ENCODE assay signal across 9 cellular contexts in the genomic region with DNA sequence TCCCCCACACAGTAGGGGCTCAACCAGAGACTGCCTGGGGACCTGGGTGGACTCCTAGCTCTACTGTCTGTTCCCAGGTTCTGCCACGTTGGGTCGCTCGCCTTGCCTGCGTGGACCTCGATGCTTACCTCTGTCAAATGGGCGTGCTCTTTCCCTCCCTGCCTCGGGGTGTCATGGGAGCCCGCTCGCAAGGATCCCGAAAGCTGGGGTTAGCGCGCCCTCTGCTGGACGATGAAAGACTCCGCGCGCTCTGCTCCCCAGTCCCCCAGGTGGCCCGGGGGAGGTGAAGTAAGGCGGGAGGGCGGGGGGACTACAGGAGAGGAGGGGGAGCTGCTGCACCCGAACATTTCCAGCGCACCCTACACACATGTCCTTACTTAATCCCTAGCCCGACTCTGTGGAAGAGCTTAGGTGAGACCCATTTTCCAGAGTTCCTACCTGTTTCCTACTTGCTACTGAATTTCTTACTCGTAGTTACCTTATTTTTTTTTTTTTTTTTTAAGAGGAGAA. TPM values are rescaled to one million over a fixed set of nuclear protein-coding genes. Genes with fewer than 3 reads are reported as not detected.
DNase-seq lines count a peak whose midpoint lies in the region; ATAC-seq, FAIRE-seq and TF ChIP-seq lines count a peak whose summit lies in the region.
"Had no signal": no experiment of that assay in that cellular context is flagged by ENCODE, and none has a peak within 500 bp of the region (broad histone marks: within the 10 kb centered on the region; RNA-seq: fewer than 3 reads in every experiment).

No MANE protein-coding gene starts in this region.

- in situ Hi-C loops in HepG2 (cut with HindIII; ENCODE audit: extremely low pct_ligation_motif_present, low pct_unique_long_range_greater_than_20kb) = loop anchor here (5.0 to 10.0 kb wide), 2 partner anchors 44 to 182 kb away; no protein-coding TSS in a partner anchor

- no peaks in the 10 kb centered on the region for H3K9me3 ChIP-seq in HepG2 (ENCODE audit: low read length)

- FAIRE-seq in HepG2 (lab: Jason Lieb, UNC) = no peak

- H3K27me3 ChIP-seq in HepG2 (ENCODE audit: control insufficient read depth in 1 of 2, insufficient read depth in 2 of 2, low read length in 2 of 2) = peaks cover 0 to 50% of the 10 kb centered on the region in 2 experiments

- peaks cover 21% of the 10 kb centered on the region for H3K4me1 Mint-ChIP-seq in activated CD4-positive, alpha-beta T cell treated with anti-CD3 and anti-CD28 coated beads, Interleukin-2, amount 10 ng/mL, durations not matched to agents 24 days and 14 days

- H3K36me3 ChIP-seq in HepG2 (replicated peaks in 1 of 2; ENCODE audit: control insufficient read depth in 1 of 2, insufficient read depth in 2 of 2, low read length in 2 of 2) = no peaks in the 10 kb centered on the region

- intact Hi-C loops in activated CD4-positive, alpha-beta T cell treated with anti-CD3 and anti-CD28 coated beads, Interleukin-2, amount 10 ng/mL, durations not matched to agents 24 days and 14 days (cut with micrococcal nuclease) = loop anchor here (1.0 kb wide), 2 partner anchors 46 to 51 kb away; no protein-coding TSS in a partner anchor
- intact Hi-C loops in HepG2 (cut with micrococcal nuclease; ENCODE audit: unreplicated experiment) = loop anchor here (1.0 kb wide), 1 partner anchor 46 kb away; no protein-coding TSS in a partner anchor

- H3K4me2 ChIP-seq in HepG2 (ENCODE audit: low read depth, low read length) = 0 out of 2 replicates have a peak overlapping the region, but pooled peaks have one; percentile 29

- POLR2A ChIA-PET in HepG2 (lab: Yijun Ruan, JAX) = no interaction called here

- ATAC-seq in HG02870 (IDR thresholded peaks at IDR 0.05; ENCODE audit: unreplicated experiment) = peak; percentile 64
- peak; percentile 82 for ATAC-seq in HepG2

- peaks cover 15% of the 10 kb centered on the region for H3K4me1 ChIP-seq in HepG2 (ENCODE audit: insufficient read depth, low read length)

- no peak overlapping the region for H2AFZ ChIP-seq in HepG2 (ENCODE audit: low read length)

- no peak overlapping the region for H3K27ac ChIP-seq in HepG2 (ENCODE audit: extremely low read length, insufficient read depth, low read length)

- H4K20me1 ChIP-seq in HepG2 (ENCODE audit: insufficient read depth, low read length) = no peaks in the 10 kb centered on the region

- H3K36me3 Mint-ChIP-seq in activated CD4-positive, alpha-beta T cell treated with anti-CD3 and anti-CD28 coated beads, Interleukin-2, amount 10 ng/mL, durations not matched to agents 24 days and 14 days (ENCODE audit: low read depth) = no peaks in the 10 kb centered on the region

- H3K4me3 ChIP-seq in GM12864 (ENCODE audit: low read depth, low read length) (no peak overlapping the region), choroid plexus epithelial cell (ENCODE audit: low read depth, low read length) (peak overlapping the region; percentile 35), HepG2 (replicated peaks in 1 of 3; ENCODE audit: insufficient read depth in 1 of 3, low read depth in 2 of 3, low read length in 3 of 3) (no peak overlapping the region)

- TF ChIP-seq POLR2A in HepG2 (IDR thresholded peaks at IDR 0.05; ENCODE audit: insufficient read depth in 1 of 2, low read depth in 2 of 2, low read length in 2 of 2) = no peak

- no peak for TF ChIP-seq EP300 in HepG2 (IDR thresholded peaks at IDR 0.05; ENCODE audit: low read depth in 2 of 2, low read length in 2 of 2)
- TF ChIP-seq EP300 in HepG2 (CRISPR knock-in tag; IDR thresholded peaks at IDR 0.05; ENCODE audit: borderline replicate concordance) = no peak

- WGBS in HepG2 (ENCODE audit: low lambda C conversion rate) = 1% methylated on average over 10 of the region's 23 CpGs

- H3K9ac ChIP-seq in HepG2 (ENCODE audit: insufficient read depth, low read depth, low read length) = no peak overlapping the region

- CTCF ChIA-PET in HepG2 (lab: Yijun Ruan, JAX; ENCODE audit: low intra/inter-chr PET ratio, low total read pairs) = interaction anchor here (1.2 to 3.9 kb wide), 3 partner anchors 23 to 50 kb away, joined by 5 to 22 read pairs (median 19); no protein-coding TSS in a partner anchor

- peak; percentile 75 for TF ChIP-seq CTCF in GM12864 (IDR thresholded peaks at IDR 0.05; ENCODE audit: low read depth, low read length, missing control alignments)
- peak; percentile 84 for TF ChIP-seq CTCF in choroid plexus epithelial cell (conservative IDR thresholded peaks at IDR 0.05; ENCODE audit: low read depth, low read length)
- TF ChIP-seq CTCF in HepG2 (CRISPR knock-in tag; IDR thresholded peaks at IDR 0.05) = peak; percentile 95

- peak; percentile 91 for TF ChIP-seq RAD21 in HepG2 (CRISPR knock-in tag; IDR thresholded peaks at IDR 0.05)

- H3K27me3 Mint-ChIP-seq in activated CD4-positive, alpha-beta T cell treated with anti-CD3 and anti-CD28 coated beads, Interleukin-2, amount 10 ng/mL, durations not matched to agents 24 days and 14 days = peaks cover 28% of the 10 kb centered on the region

- H3K9me3 Mint-ChIP-seq in activated CD4-positive, alpha-beta T cell treated with anti-CD3 and anti-CD28 coated beads, Interleukin-2, amount 10 ng/mL, durations not matched to agents 24 days and 14 days = no peaks in the 10 kb centered on the region

- no peaks in the 10 kb centered on the region for H3K79me2 ChIP-seq in HepG2 (ENCODE audit: insufficient read depth, low read length)

- H3K27ac Mint-ChIP-seq in activated CD4-positive, alpha-beta T cell treated with anti-CD3 and anti-CD28 coated beads, Interleukin-2, amount 10 ng/mL, durations not matched to agents 24 days and 14 days = no peak overlapping the region

- no TSS peak for BruUV-seq in HepG2 (replicated peaks; lab: Mats Ljungman, UMichigan)

- DNase-seq in GM12864 (ENCODE audit: low read depth) = peak; percentile 27
- peak; percentile 75 for DNase-seq in NCI-H460 (ENCODE audit: extremely low read depth, low read depth)
- peak; percentile 93 for DNase-seq in activated CD4-positive, alpha-beta T cell treated with anti-CD3 and anti-CD28 coated beads, Interleukin-2, amount 10 ng/mL, durations not matched to agents 24 days and 14 days
- peak; percentile 72 for DNase-seq in choroid plexus epithelial cell (ENCODE audit: low read depth)
- peak; percentile 58 for DNase-seq in HepG2 (ENCODE audit: low spot score)
- peak; percentile 48 for DNase-seq in stimulated activated CD8-positive, alpha-beta memory T cell treated with anti-CD3 and anti-CD28 coated beads, Interleukin-12 subunit alpha, Interleukin-12 subunit beta, amount 100 ng/mL, for 4 hours (ENCODE audit: low read depth)
- no peak for DNase-seq in NCI-H2227 (lab: John Stamatoyannopoulos, UW; ENCODE audit: unreplicated experiment)

- H3K4me3 Mint-ChIP-seq in activated CD4-positive, alpha-beta T cell treated with anti-CD3 and anti-CD28 coated beads, Interleukin-2, amount 10 ng/mL, durations not matched to agents 24 days and 14 days = peak overlapping the region; percentile 43

RNA-seq across cellular contexts. Expression of a gene that starts 2.3 kb away (rescaled TPM):
- total RNA-seq in NCI-H460 (2014; rRNA removed; shearing (Covaris generic)) = not detected in 2 replicates
- polyA plus RNA-seq in NCI-H460 (2014; cell fraction: nucleus; rRNA removed) = not detected in 2 replicates
- not detected in 2 replicates for total RNA-seq in activated CD4-positive, alpha-beta T cell treated with anti-CD3 and anti-CD28 coated beads, Interleukin-2, amount 10 ng/mL, durations not matched to agents 24 days and 14 days
- total RNA-seq in HepG2 (2016; rRNA removed; fragmentation: Illumina TruSeq; extraction: Trizol) = not detected in 2 replicates
- total RNA-seq in HepG2 (2016; cell fraction: cytosol; rRNA removed; fragmentation: Illumina TruSeq; extraction: Trizol; ENCODE audit: low read depth) = not detected in 2 replicates
- total RNA-seq in HepG2 (2016; cell fraction: insoluble cytoplasmic fraction; rRNA removed; fragmentation: Illumina TruSeq; extraction: Trizol) = not detected in 2 replicates
- total RNA-seq in HepG2 (2016; cell fraction: membrane; rRNA removed; fragmentation: Illumina TruSeq; extraction: Trizol) = not detected in 2 replicates
- total RNA-seq in HepG2 (2016; cell fraction: nucleus; rRNA removed; fragmentation: Illumina TruSeq; extraction: Trizol) = not detected in 2 replicates
- polyA plus RNA-seq in HepG2 (2011; rRNA removed) = 0.01 TPM in 1 of 2 replicates, not detected in the other
- 0.03 TPM in 1 of 2 replicates, not detected in the other for polyA plus RNA-seq in HepG2 (2011; cell fraction: cytosol; rRNA removed)
- not detected in 2 replicates for polyA plus RNA-seq in HepG2 (2011; cell fraction: nucleus; rRNA removed)
- polyA plus RNA-seq in HepG2 (2012) = not detected in 2 replicates
- not detected in 2 replicates for polyA plus RNA-seq in HepG2 (2016; cell fraction: cytosol; fragmentation: Illumina TruSeq; extraction: Trizol; ENCODE audit: low read depth)
- not detected in 2 replicates for polyA plus RNA-seq in HepG2 (2016; cell fraction: insoluble cytoplasmic fraction; fragmentation: Illumina TruSeq; extraction: Trizol; ENCODE audit: low read depth)
- not detected in 2 replicates for polyA plus RNA-seq in HepG2 (2016; cell fraction: membrane; fragmentation: Illumina TruSeq; extraction: Trizol; ENCODE audit: low read depth)
- polyA plus RNA-seq in HepG2 (2016; cell fraction: nucleus; fragmentation: Illumina TruSeq; extraction: Trizol; ENCODE audit: insufficient read depth, low read depth) = not detected in 2 replicates
- not detected in 2 replicates for polyA minus RNA-seq in HepG2 (2011; rRNA and poly(A)+ RNA removed; ENCODE audit: low replicate concordance)
- not detected in 2 replicates for polyA minus RNA-seq in HepG2 (2011; cell fraction: cytosol; rRNA and poly(A)+ RNA removed)
- not detected in 2 replicates for polyA minus RNA-seq in HepG2 (2011; cell fraction: nucleus; rRNA and poly(A)+ RNA removed)
- total RNA-seq: mononuclear cell had no signal

RNA-seq across cellular contexts. Expression of a gene that starts 16.0 kb away (rescaled TPM):
- total RNA-seq in NCI-H460 (2014; rRNA removed; shearing (Covaris generic)) = not detected in 2 replicates
- polyA plus RNA-seq in NCI-H460 (2014; cell fraction: nucleus; rRNA removed) = not detected in 2 replicates
- total RNA-seq in activated CD4-positive, alpha-beta T cell treated with anti-CD3 and anti-CD28 coated beads, Interleukin-2, amount 10 ng/mL, durations not matched to agents 24 days and 14 days = not detected in 2 replicates
- total RNA-seq in HepG2 (2016; rRNA removed; fragmentation: Illumina TruSeq; extraction: Trizol) = not detected in 2 replicates
- total RNA-seq in HepG2 (2016; cell fraction: cytosol; rRNA removed; fragmentation: Illumina TruSeq; extraction: Trizol; ENCODE audit: low read depth) = not detected in 2 replicates
- not detected in 2 replicates for total RNA-seq in HepG2 (2016; cell fraction: insoluble cytoplasmic fraction; rRNA removed; fragmentation: Illumina TruSeq; extraction: Trizol)
- total RNA-seq in HepG2 (2016; cell fraction: membrane; rRNA removed; fragmentation: Illumina TruSeq; extraction: Trizol) = not detected in 2 replicates
- total RNA-seq in HepG2 (2016; cell fraction: nucleus; rRNA removed; fragmentation: Illumina TruSeq; extraction: Trizol) = not detected in 2 replicates
- not detected in 2 replicates for polyA plus RNA-seq in HepG2 (2011; rRNA removed)
- 0.04 TPM in 1 of 2 replicates, not detected in the other for polyA plus RNA-seq in HepG2 (2011; cell fraction: cytosol; rRNA removed)
- not detected in 2 replicates for polyA plus RNA-seq in HepG2 (2011; cell fraction: nucleus; rRNA removed)
- not detected in 2 replicates for polyA plus RNA-seq in HepG2 (2012)
- not detected in 2 replicates for polyA plus RNA-seq in HepG2 (2016; cell fraction: cytosol; fragmentation: Illumina TruSeq; extraction: Trizol; ENCODE audit: low read depth)
- not detected in 2 replicates for polyA plus RNA-seq in HepG2 (2016; cell fraction: insoluble cytoplasmic fraction; fragmentation: Illumina TruSeq; extraction: Trizol; ENCODE audit: low read depth)
- polyA plus RNA-seq in HepG2 (2016; cell fraction: membrane; fragmentation: Illumina TruSeq; extraction: Trizol; ENCODE audit: low read depth) = not detected in 2 replicates
- not detected in 2 replicates for polyA plus RNA-seq in HepG2 (2016; cell fraction: nucleus; fragmentation: Illumina TruSeq; extraction: Trizol; ENCODE audit: insufficient read depth, low read depth)
- not detected in 2 replicates for polyA minus RNA-seq in HepG2 (2011; rRNA and poly(A)+ RNA removed; ENCODE audit: low replicate concordance)
- not detected in 2 replicates for polyA minus RNA-seq in HepG2 (2011; cell fraction: cytosol; rRNA and poly(A)+ RNA removed)
- polyA minus RNA-seq in HepG2 (2011; cell fraction: nucleus; rRNA and poly(A)+ RNA removed) = not detected in 2 replicates
- total RNA-seq: mononuclear cell had no signal

RNA-seq across cellular contexts. Expression of a gene that starts 42.9 kb away (rescaled TPM):
- not detected in 2 replicates for total RNA-seq in NCI-H460 (2014; rRNA removed; shearing (Covaris generic))
- polyA plus RNA-seq in NCI-H460 (2014; cell fraction: nucleus; rRNA removed) = not detected in 2 replicates
- total RNA-seq in activated CD4-positive, alpha-beta T cell treated with anti-CD3 and anti-CD28 coated beads, Interleukin-2, amount 10 ng/mL, durations not matched to agents 24 days and 14 days = not detected in 2 replicates
- 31.2 and 80.5 TPM in 2 replicates for total RNA-seq in HepG2 (2016; rRNA removed; fragmentation: Illumina TruSeq; extraction: Trizol)
- total RNA-seq in HepG2 (2016; cell fraction: cytosol; rRNA removed; fragmentation: Illumina TruSeq; extraction: Trizol; ENCODE audit: low read depth) = 3.3 and 3.9 TPM in 2 replicates
- total RNA-seq in HepG2 (2016; cell fraction: insoluble cytoplasmic fraction; rRNA removed; fragmentation: Illumina TruSeq; extraction: Trizol) = 27.3 and 85.1 TPM in 2 replicates
- total RNA-seq in HepG2 (2016; cell fraction: membrane; rRNA removed; fragmentation: Illumina TruSeq; extraction: Trizol) = 12.6 and 13.1 TPM in 2 replicates
- 73.8 and 95.4 TPM in 2 replicates for total RNA-seq in HepG2 (2016; cell fraction: nucleus; rRNA removed; fragmentation: Illumina TruSeq; extraction: Trizol)
- polyA plus RNA-seq in HepG2 (2011; rRNA removed) = 33.3 and 80.9 TPM in 2 replicates
- polyA plus RNA-seq in HepG2 (2011; cell fraction: cytosol; rRNA removed) = 36.4 and 38.7 TPM in 2 replicates
- 62.0 and 98.2 TPM in 2 replicates for polyA plus RNA-seq in HepG2 (2011; cell fraction: nucleus; rRNA removed)
- 77.5 and 98.1 TPM in 2 replicates for polyA plus RNA-seq in HepG2 (2012)
- 3.3 and 3.7 TPM in 2 replicates for polyA plus RNA-seq in HepG2 (2016; cell fraction: cytosol; fragmentation: Illumina TruSeq; extraction: Trizol; ENCODE audit: low read depth)
- 24.9 and 30.2 TPM in 2 replicates for polyA plus RNA-seq in HepG2 (2016; cell fraction: insoluble cytoplasmic fraction; fragmentation: Illumina TruSeq; extraction: Trizol; ENCODE audit: low read depth)
- 6.3 and 7.0 TPM in 2 replicates for polyA plus RNA-seq in HepG2 (2016; cell fraction: membrane; fragmentation: Illumina TruSeq; extraction: Trizol; ENCODE audit: low read depth)
- polyA plus RNA-seq in HepG2 (2016; cell fraction: nucleus; fragmentation: Illumina TruSeq; extraction: Trizol; ENCODE audit: insufficient read depth, low read depth) = 132 and 143 TPM in 2 replicates
- 63.1 and 66.1 TPM in 2 replicates for polyA minus RNA-seq in HepG2 (2011; rRNA and poly(A)+ RNA removed; ENCODE audit: low replicate concordance)
- 26.8 and 38.6 TPM in 2 replicates for polyA minus RNA-seq in HepG2 (2011; cell fraction: cytosol; rRNA and poly(A)+ RNA removed)
- polyA minus RNA-seq in HepG2 (2011; cell fraction: nucleus; rRNA and poly(A)+ RNA removed) = 15.3 and 25.5 TPM in 2 replicates
- total RNA-seq: mononuclear cell had no signal
